22 cellular contexts compared by ENCODE assay signal in genomic region chr2:32572737-32573136, GRCh38. TPM values are rescaled to one million over a fixed set of nuclear protein-coding genes. Genes with fewer than 3 reads are reported as not detected.
DNase-seq lines count a peak whose midpoint lies in the region; ATAC-seq and TF ChIP-seq lines count a peak whose summit lies in the region.
"Had no signal": no experiment of that assay in that cellular context is flagged by ENCODE, and none has a peak within 500 bp of the region (broad histone marks: within the 10 kb centered on the region; RNA-seq: fewer than 3 reads in every experiment).

No MANE protein-coding gene starts in this region.

- no peaks in the 10 kb centered on the region for H3K4me1 ChIP-seq in ascending aorta
- H3K4me1 ChIP-seq in upper lobe of right lung: no peaks in the 10 kb centered on the region
- H3K4me1 ChIP-seq: gastroesophageal sphincter, left ventricle myocardium inferior, suprapubic skin had no signal

- peak overlapping the region; percentile 28 for H3K27ac Mint-ChIP-seq in CD4-positive, alpha-beta T cell
- H3K27ac Mint-ChIP-seq in T-helper 1 cell treated with Interleukin-12 subunit alpha and Interleukin-12 subunit beta and Interleukin-4 antibody, amounts not matched to agents 30 μg/mL and 1 μg/mL, for 36 hours: peak overlapping the region; percentile 42
- H3K27ac Mint-ChIP-seq: B cell, brain had no signal

- intact Hi-C loops in CD4-positive, alpha-beta T cell (cut with DNase I, micrococcal nuclease): no loop called here
- intact Hi-C loops in ascending aorta (cut with DNase I) (no loop called here), upper lobe of right lung (cut with DNase I) (no loop called here)

- H3K9me3 Mint-ChIP-seq in CD4-positive, alpha-beta T cell: no peaks in the 10 kb centered on the region
- no peaks in the 10 kb centered on the region for H3K9me3 Mint-ChIP-seq in T-helper 1 cell treated with Interleukin-12 subunit alpha and Interleukin-12 subunit beta and Interleukin-4 antibody, amounts not matched to agents 30 μg/mL and 1 μg/mL, for 36 hours
- H3K9me3 Mint-ChIP-seq: GM23338 had no signal

- H3K4me3 ChIP-seq in GM12865 (ENCODE audit: low read depth, low read length) (no peak overlapping the region), ascending aorta (no peak overlapping the region), upper lobe of right lung (no peak overlapping the region)
- H3K4me3 ChIP-seq: gastroesophageal sphincter, GM23338, left ventricle myocardium inferior, suprapubic skin had no signal

- DNase-seq in CD4-positive, alpha-beta T cell: no peak
- DNase-seq in GM12865 (ENCODE audit: low read depth): peak; percentile 3
- DNase-seq in iris pigment epithelial cell (ENCODE audit: low read depth): peak; percentile 8
- DNase-seq in ascending aorta (ENCODE audit: low spot score in 2 of 2): no peak
- DNase-seq in ACHN: no peak
- DNase-seq in upper lobe of right lung: no peak
- DNase-seq: activated CD4-positive, alpha-beta T cell treated with anti-CD3 and anti-CD28 coated beads, Interleukin-2, amount 50 U/mL, for 48 hours; activated effector memory CD4-positive, alpha-beta T cell treated with anti-CD3 and anti-CD28 coated beads, Interleukin-2, amount 50 U/mL, for 16 hours; DMS 273 treated with DMSO at 0.1 percent for 48 hours; erythroblast; KBM-7; left ventricle myocardium inferior; NCI-H1417; NCI-H2171; NCI-H774; stimulated activated CD4-positive, alpha-beta T cell treated with anti-CD3 and anti-CD28 coated beads, Interleukin-2, amount 100 ng/mL, for 24 hours had no signal

- H3K27ac ChIP-seq in CD4-positive, alpha-beta T cell (ENCODE audit: low read depth, low read length): no peak overlapping the region
- no peak overlapping the region for H3K27ac ChIP-seq in ascending aorta
- no peak overlapping the region for H3K27ac ChIP-seq in upper lobe of right lung
- H3K27ac ChIP-seq: gastroesophageal sphincter, left ventricle myocardium inferior, suprapubic skin had no signal

- no peaks in the 10 kb centered on the region for H3K27me3 ChIP-seq in CD4-positive, alpha-beta T cell (ENCODE audit: control insufficient read depth, insufficient read depth, low read length)
- H3K27me3 ChIP-seq in ascending aorta (no peaks in the 10 kb centered on the region), upper lobe of right lung (no peaks in the 10 kb centered on the region)
- H3K27me3 ChIP-seq: gastroesophageal sphincter, suprapubic skin had no signal

- no peak overlapping the region for H3K4me3 Mint-ChIP-seq in CD4-positive, alpha-beta T cell
- H3K4me3 Mint-ChIP-seq in T-helper 1 cell treated with Interleukin-12 subunit alpha and Interleukin-12 subunit beta and Interleukin-4 antibody, amounts not matched to agents 30 μg/mL and 1 μg/mL, for 36 hours: peak overlapping the region; percentile 0
- H3K4me3 Mint-ChIP-seq: B cell, brain, GM23338 had no signal

- H3K9me3 ChIP-seq in CD4-positive, alpha-beta T cell (ENCODE audit: control insufficient read depth, low read length): no peaks in the 10 kb centered on the region
- H3K9me3 ChIP-seq in ascending aorta: no peaks in the 10 kb centered on the region
- no peaks in the 10 kb centered on the region for H3K9me3 ChIP-seq in upper lobe of right lung
- H3K9me3 ChIP-seq: gastroesophageal sphincter, left ventricle myocardium inferior, suprapubic skin had no signal

- in situ Hi-C loops in ACHN (cut with HindIII; ENCODE audit: low pct_ligation_motif_present, low pct_unique_long_range_greater_than_20kb, low sequenced_read_pairs): no loop called here

- TF ChIP-seq CTCF in CD4-positive, alpha-beta T cell (IDR thresholded peaks at IDR 0.05): no peak
- TF ChIP-seq CTCF in GM12865 (IDR thresholded peaks at IDR 0.05; ENCODE audit: insufficient read depth, low read depth, low read length, missing control alignments): no peak
- TF ChIP-seq CTCF in ascending aorta (IDR thresholded peaks at IDR 0.05): no peak
- TF ChIP-seq CTCF in upper lobe of right lung (IDR thresholded peaks at IDR 0.05): no peak

- H3K36me3 ChIP-seq in ascending aorta (peaks cover 10% of the 10 kb centered on the region in 2 donors), upper lobe of right lung (peaks cover 9% of the 10 kb centered on the region)

- peaks cover 63% of the 10 kb centered on the region for H3K36me3 Mint-ChIP-seq in CD4-positive, alpha-beta T cell (ENCODE audit: low read depth)
- H3K36me3 Mint-ChIP-seq in T-helper 1 cell treated with Interleukin-12 subunit alpha and Interleukin-12 subunit beta and Interleukin-4 antibody, amounts not matched to agents 30 μg/mL and 1 μg/mL, for 36 hours (ENCODE audit: low read depth): peaks cover 47% of the 10 kb centered on the region

- ATAC-seq in CD4-positive, alpha-beta T cell (ENCODE audit: poor library complexity): peak; percentile 61
- ATAC-seq in upper lobe of right lung: no peak
- ATAC-seq: gastroesophageal sphincter, GM23338 had no signal

- CTCF ChIA-PET in CD4-positive, alpha-beta T cell (lab: Charles Lee): no interaction called here

- peaks cover 41% of the 10 kb centered on the region for H3K4me1 Mint-ChIP-seq in CD4-positive, alpha-beta T cell (ENCODE audit: low read depth)
- peaks cover 29% of the 10 kb centered on the region for H3K4me1 Mint-ChIP-seq in T-helper 1 cell treated with Interleukin-12 subunit alpha and Interleukin-12 subunit beta and Interleukin-4 antibody, amounts not matched to agents 30 μg/mL and 1 μg/mL, for 36 hours (ENCODE audit: low read depth)
- H3K4me1 Mint-ChIP-seq: brain, GM23338 had no signal

- POLR2A ChIA-PET in CD4-positive, alpha-beta T cell (lab: Charles Lee): interaction anchor here (0.6 to 1.9 kb wide), 2 partner anchors 19 to 92 kb away, joined by 4 read pairs; no protein-coding TSS in a partner anchor

- no peaks in the 10 kb centered on the region for H3K27me3 Mint-ChIP-seq in CD4-positive, alpha-beta T cell
- H3K27me3 Mint-ChIP-seq in T-helper 1 cell treated with Interleukin-12 subunit alpha and Interleukin-12 subunit beta and Interleukin-4 antibody, amounts not matched to agents 30 μg/mL and 1 μg/mL, for 36 hours (ENCODE audit: low read depth): no peaks in the 10 kb centered on the region
- H3K27me3 Mint-ChIP-seq: B cell, brain had no signal

RNA-seq across cellular contexts. Expression of gene TTC27, which starts 55.1 kb away (rescaled TPM):
- total RNA-seq in CD4-positive, alpha-beta T cell: 10 to 100 TPM; 11.6 to 17.6 TPM
- total RNA-seq in ascending aorta: 118 TPM
- total RNA-seq in upper lobe of right lung: 10.3 TPM

Comparison
In these comparisons a context has a peak if more than half of its experiments do, and no peak if none do; other contexts are left out.
1. DNase-seq: peak in GM12865 (single experiment) and iris pigment epithelial cell (single experiment); none in CD4-positive, alpha-beta T cell (0 of 10), ascending aorta (0 of 2), ACHN (single experiment) and upper lobe of right lung (single experiment).